In the genomic region with DNA sequence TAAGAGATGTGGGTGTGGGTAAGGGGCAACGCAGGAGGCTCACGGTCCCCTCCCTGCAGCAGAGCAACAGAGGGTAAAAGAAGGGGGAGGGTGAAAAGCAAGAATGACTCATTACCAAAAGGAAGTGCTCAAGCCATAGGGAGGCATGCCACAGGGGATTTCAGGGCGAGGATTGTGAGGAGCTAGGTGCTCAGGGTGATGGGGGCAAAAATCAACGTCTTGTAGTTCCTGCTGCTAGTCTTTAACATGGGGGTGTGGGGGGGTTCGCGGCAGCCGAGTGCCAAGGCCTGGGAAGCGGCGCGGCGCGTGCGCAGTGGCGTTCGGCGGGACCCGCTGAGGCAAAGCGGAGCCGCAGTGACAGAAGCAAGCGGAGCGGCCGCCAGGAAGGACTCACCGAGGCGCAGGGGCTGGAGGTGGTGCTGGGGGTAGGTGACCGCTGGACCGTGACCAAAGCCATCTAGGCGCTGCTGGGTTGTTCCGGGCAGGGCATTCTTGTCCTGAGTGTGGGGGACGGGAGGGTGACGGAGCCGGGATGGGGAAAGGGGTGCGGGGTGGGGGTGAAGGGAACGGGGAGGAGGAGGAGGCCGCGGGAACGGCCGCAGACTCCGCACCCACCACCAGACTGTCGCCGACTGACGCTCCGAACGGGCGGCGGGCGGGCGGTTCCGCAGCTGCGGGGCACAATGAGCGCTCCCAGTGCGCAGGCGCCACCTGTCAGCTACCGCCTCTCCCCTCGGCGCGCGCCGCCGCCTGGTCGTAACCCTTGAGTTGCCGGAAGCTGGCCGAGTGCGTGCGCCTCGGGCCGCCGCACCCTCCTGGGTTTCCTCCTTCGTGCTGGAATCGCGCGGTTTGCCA, we compare ENCODE assay signal across 8 cellular contexts. TPM values are rescaled to one million over a fixed set of nuclear protein-coding genes. Genes with fewer than 3 reads are reported as not detected.
DNase-seq lines count a peak whose midpoint lies in the region; ATAC-seq and TF ChIP-seq lines count a peak whose summit lies in the region.

A gene with protein sequence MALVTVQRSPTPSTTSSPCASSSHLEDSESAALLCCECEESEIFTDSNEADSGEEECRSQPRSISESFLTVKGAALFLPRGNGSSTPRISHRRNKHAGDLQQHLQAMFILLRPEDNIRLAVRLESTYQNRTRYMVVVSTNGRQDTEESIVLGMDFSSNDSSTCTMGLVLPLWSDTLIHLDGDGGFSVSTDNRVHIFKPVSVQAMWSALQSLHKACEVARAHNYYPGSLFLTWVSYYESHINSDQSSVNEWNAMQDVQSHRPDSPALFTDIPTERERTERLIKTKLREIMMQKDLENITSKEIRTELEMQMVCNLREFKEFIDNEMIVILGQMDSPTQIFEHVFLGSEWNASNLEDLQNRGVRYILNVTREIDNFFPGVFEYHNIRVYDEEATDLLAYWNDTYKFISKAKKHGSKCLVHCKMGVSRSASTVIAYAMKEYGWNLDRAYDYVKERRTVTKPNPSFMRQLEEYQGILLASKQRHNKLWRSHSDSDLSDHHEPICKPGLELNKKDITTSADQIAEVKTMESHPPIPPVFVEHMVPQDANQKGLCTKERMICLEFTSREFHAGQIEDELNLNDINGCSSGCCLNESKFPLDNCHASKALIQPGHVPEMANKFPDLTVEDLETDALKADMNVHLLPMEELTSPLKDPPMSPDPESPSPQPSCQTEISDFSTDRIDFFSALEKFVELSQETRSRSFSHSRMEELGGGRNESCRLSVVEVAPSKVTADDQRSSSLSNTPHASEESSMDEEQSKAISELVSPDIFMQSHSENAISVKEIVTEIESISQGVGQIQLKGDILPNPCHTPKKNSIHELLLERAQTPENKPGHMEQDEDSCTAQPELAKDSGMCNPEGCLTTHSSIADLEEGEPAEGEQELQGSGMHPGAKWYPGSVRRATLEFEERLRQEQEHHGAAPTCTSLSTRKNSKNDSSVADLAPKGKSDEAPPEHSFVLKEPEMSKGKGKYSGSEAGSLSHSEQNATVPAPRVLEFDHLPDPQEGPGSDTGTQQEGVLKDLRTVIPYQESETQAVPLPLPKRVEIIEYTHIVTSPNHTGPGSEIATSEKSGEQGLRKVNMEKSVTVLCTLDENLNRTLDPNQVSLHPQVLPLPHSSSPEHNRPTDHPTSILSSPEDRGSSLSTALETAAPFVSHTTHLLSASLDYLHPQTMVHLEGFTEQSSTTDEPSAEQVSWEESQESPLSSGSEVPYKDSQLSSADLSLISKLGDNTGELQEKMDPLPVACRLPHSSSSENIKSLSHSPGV (N-terminal part only) (minus strand): TSS at position 685 of the 855 bp plus-strand sequence. CDS start 228 bp downstream, at position 457.

- H3K9me3 Mint-ChIP-seq in Caco-2 (ENCODE audit: unreplicated experiment): no peaks in the 10 kb centered on the region

- H3K27me3 ChIP-seq in Caco-2 (replicated peaks; ENCODE audit: control insufficient read depth, insufficient read depth, low read length): no peaks in the 10 kb centered on the region

- peak; percentile 50 for ATAC-seq in GM21447 (IDR thresholded peaks at IDR 0.05; ENCODE audit: unreplicated experiment)

- H3K27ac Mint-ChIP-seq in Caco-2 (ENCODE audit: unreplicated experiment): peak within 1 kb of the TSS; percentile 81

- CTCF ChIA-PET in Caco-2 (lab: Charles Lee): interaction anchor here (0.6 to 4.9 kb wide), 13 partner anchors 61 to 804 kb away, joined by 3 to 60 read pairs (median 14); no protein-coding TSS in a partner anchor

- H3K4me3 ChIP-seq in Caco-2 (ENCODE audit: low read depth, low read length) (peak within 1 kb of the TSS; percentile 91), epithelial cell of proximal tubule (ENCODE audit: low read depth, low read length) (peak within 1 kb of the TSS; percentile 69)
- peak within 1 kb of the TSS; percentile 99 for H3K4me3 ChIP-seq in Jurkat, Clone E6-1 (ENCODE audit: low read length)

- no peaks in the 10 kb centered on the region; the same call in 1 of the 2 replicates for H3K36me3 ChIP-seq in Caco-2 (ENCODE audit: control insufficient read depth, insufficient read depth, low read length)

- H3K27me3 Mint-ChIP-seq in Caco-2 (ENCODE audit: insufficient read depth, unreplicated experiment): no peaks in the 10 kb centered on the region

- intact Hi-C loops in Caco-2 (cut with micrococcal nuclease; ENCODE audit: unreplicated experiment): no loop called here

- H3K9me3 ChIP-seq in Caco-2: no peaks in the 10 kb centered on the region

- POLR2A ChIA-PET in Caco-2 (lab: Charles Lee): interaction anchor here (0.7 to 1.1 kb wide), 6 partner anchors 62 to 362 kb away, joined by 3 to 17 read pairs (median 4); a partner anchor contains a TSS

- peaks cover 14% of the 10 kb centered on the region for H3K4me1 Mint-ChIP-seq in Caco-2 (ENCODE audit: low read depth, unreplicated experiment)

- peaks cover 13% of the 10 kb centered on the region for H3K4me1 ChIP-seq in Caco-2

- no peak within 1 kb of the TSS for H3K4me3 Mint-ChIP-seq in Caco-2 (ENCODE audit: unreplicated experiment)

- peak; percentile 91 to 93 for DNase-seq in Caco-2
- DNase-seq in Jurkat, Clone E6-1 (ENCODE audit: low read depth, low spot score): peak; percentile 78
- DNase-seq in OCI-M1 (lab: John Stamatoyannopoulos, UW): peak; percentile 92
- DNase-seq in activated T-cell treated with anti-CD3 and anti-CD28 coated beads for 24 hours (ENCODE audit: low read depth): peak; percentile 82
- DNase-seq in epithelial cell of proximal tubule (ENCODE audit: low read depth): peak; percentile 43
- DNase-seq in mucosa of gallbladder (ENCODE audit: low spot score): peak; percentile 85
- peak; percentile 62 to 77 for DNase-seq in stimulated activated CD8-positive, alpha-beta memory T cell treated with anti-CD3 and anti-CD28 coated beads, Interleukin-4, amount 100 ng/mL, for 4 hours (ENCODE audit: low read depth in 2 of 2, low spot score in 1 of 2)

- TF ChIP-seq CTCF in Caco-2 (IDR thresholded peaks at IDR 0.05; ENCODE audit: insufficient read depth in 1 of 2, low read depth in 1 of 2, low read length in 1 of 2, severe bottlenecking in 1 of 2, unreplicated experiment in 1 of 2) (no peak), epithelial cell of proximal tubule (conservative IDR thresholded peaks at IDR 0.05; ENCODE audit: low read depth, low read length) (no peak)

- peaks cover 11% of the 10 kb centered on the region for H3K36me3 Mint-ChIP-seq in Caco-2 (ENCODE audit: insufficient read depth, unreplicated experiment)

- BruUV-seq in Caco-2 (replicated peaks; lab: Mats Ljungman, UMichigan): no TSS peak

RNA-seq across cellular contexts. Expression of the gene that starts here (rescaled TPM):
- 42.4 and 48.2 TPM in 2 replicates for total RNA-seq in Caco-2 (2022)
- polyA plus RNA-seq in Jurkat, Clone E6-1 (2012; ENCODE audit: insufficient read depth, insufficient read length): 33.8 TPM
- total RNA-seq in epithelial cell of proximal tubule: 15.2 and 19.8 TPM in 2 replicates
- total RNA-seq in mucosa of gallbladder: 24.8 TPM

Comparison
In these comparisons a context has a peak if more than half of its experiments do, and no peak if none do; other contexts are left out.
1. Peak in every context shown above with its lines: DNase-seq, ATAC-seq and H3K4me3 ChIP-seq.